ENCODE assay signal across 19 cellular contexts in genomic region chr4:119653990-119654389, GRCh38. TPM values are rescaled to one million over a fixed set of nuclear protein-coding genes. Genes with fewer than 3 reads are reported as not detected.
A peak's percentile ranks its signal among the peaks of the same experiment; 100 is the strongest.
DNase-seq lines count a peak whose midpoint lies in the region; ATAC-seq and TF ChIP-seq lines count a peak whose summit lies in the region.
"Had no signal": no experiment of that assay in that cellular context is flagged by ENCODE, and none has a peak within 500 bp of the region (broad histone marks: within the 10 kb centered on the region; RNA-seq: fewer than 3 reads in every experiment).

No MANE protein-coding gene starts in this region.

- H4K91ac ChIP-seq in IMR-90 (ENCODE audit: insufficient read depth, low read depth, low read length) = peak overlapping the region; percentile 84

- TF ChIP-seq POLR2A in IMR-90 (IDR thresholded peaks at IDR 0.05; ENCODE audit: low read depth, low read length) = no peak

- H2AK5ac ChIP-seq in IMR-90 (ENCODE audit: low read depth, low read length) = peak overlapping the region; percentile 90

- peak overlapping the region; percentile 89 for H2BK5ac ChIP-seq in IMR-90 (ENCODE audit: low read depth, low read length, poor library complexity, severe bottlenecking)

- H3K14ac ChIP-seq in IMR-90 (replicated peaks; ENCODE audit: low read depth, low read length) = peak overlapping the region; percentile 82

- peak overlapping the region; percentile 55 to 87 for H4K8ac ChIP-seq in IMR-90 (ENCODE audit: low read depth in 2 of 2, low read length in 2 of 2)

- H2BK120ac ChIP-seq in IMR-90 (ENCODE audit: low read depth, low read length) = peak overlapping the region; percentile 96

- H3K4me3 ChIP-seq in IMR-90 (ENCODE audit: insufficient read depth, low read depth, low read length) = no peak overlapping the region
- no peak overlapping the region for H3K4me3 ChIP-seq in ascending aorta
- H3K4me3 ChIP-seq in H7 (ENCODE audit: insufficient read depth, low read depth, low read length) = no peak overlapping the region

- no peak overlapping the region for H2AK9ac ChIP-seq in IMR-90 (replicated peaks; ENCODE audit: low read depth, low read length, poor library complexity)

- H3K9ac ChIP-seq in IMR-90 (ENCODE audit: low read depth, low read length) = no peak overlapping the region

- intact Hi-C loops in IMR-90 (cut with micrococcal nuclease) = loop anchor here (1.0 kb wide), 1 partner anchor 25 kb away; no protein-coding TSS in a partner anchor
- intact Hi-C loops in ascending aorta (cut with DNase I) = no loop called here

- CTCF ChIA-PET in IMR-90 (lab: Yijun Ruan, JAX) = interaction anchor here (0.9 to 1.5 kb wide), 3 partner anchors 11 to 26 kb away, joined by 3 to 6 read pairs (median 4); partner anchors contain the start of gene PDE5A

- no TSS peak for BruUV-seq in IMR-90 (replicated peaks; lab: Mats Ljungman, UMichigan)

- H3K9me1 ChIP-seq in IMR-90 (ENCODE audit: insufficient read depth, low read length) = peaks cover 5% of the 10 kb centered on the region; the same call in 1 of the 2 replicates

- H3K36me3 ChIP-seq in IMR-90 (ENCODE audit: control insufficient read depth, insufficient read depth, low read length) = no peaks in the 10 kb centered on the region
- H3K36me3 ChIP-seq in ascending aorta = no peaks in the 10 kb centered on the region
- no peaks in the 10 kb centered on the region for H3K36me3 ChIP-seq in H7 (replicated peaks; ENCODE audit: control insufficient read depth, insufficient read depth, low read length)
- H3K36me3 ChIP-seq: BE2C had no signal

- no CpG with 5 or more reads among the region's 4 CpGs for WGBS in IMR-90 (ENCODE audit: extremely low coverage in 2 of 2, insufficient read length in 1 of 2), 2 experiments

- 0 out of 2 replicates have a peak overlapping the region, but pooled peaks have one; percentile 75 for H3K56ac ChIP-seq in IMR-90 (ENCODE audit: extremely low read depth, insufficient read depth, low read length)

- ATAC-seq in GM19025 (IDR thresholded peaks at IDR 0.05; ENCODE audit: low read depth, unreplicated experiment) (peak; percentile 51), IMR-90 (ENCODE audit: low read depth) (no peak)

- TF ChIP-seq RAD21 in IMR-90 (IDR thresholded peaks at IDR 0.05; ENCODE audit: low read length) = no peak

- POLR2A ChIA-PET in IMR-90 (lab: Charles Lee; ENCODE audit: unreplicated experiment) = interaction anchor here (1.7 to 4.0 kb wide), 3 partner anchors 26 to 80 kb away, joined by 4 to 24 read pairs (median 20); partner anchors contain the start of gene PDE5A

- no peaks in the 10 kb centered on the region for H4K20me1 ChIP-seq in IMR-90 (ENCODE audit: insufficient read depth, low read length)

- H3K23ac ChIP-seq in IMR-90 (ENCODE audit: low read depth, low read length) = peak overlapping the region; percentile 58; the same call in 1 of the 2 replicates

- in situ Hi-C loops in IMR-90 (cut with MboI; ENCODE audit: low sequenced_read_pairs) = no loop called here

- dilution Hi-C loops in IMR-90 (cut with HindIII; ENCODE audit: low sequenced_read_pairs, unreplicated experiment) = no loop called here

- H3K79me1 ChIP-seq in IMR-90 (ENCODE audit: low read depth in 1 of 2, low read length in 2 of 2) = peaks cover 0 to 17% of the 10 kb centered on the region in 2 experiments; a peak in 2 of 4 replicates

- H2BK20ac ChIP-seq in IMR-90 (ENCODE audit: low read depth, low read length) = peak overlapping the region; percentile 99

- H3K9me3 ChIP-seq in IMR-90 (ENCODE audit: control insufficient read depth, insufficient read depth, low read length) (no peaks in the 10 kb centered on the region), ascending aorta (no peaks in the 10 kb centered on the region)
- H3K9me3 ChIP-seq: BE2C had no signal

- peak overlapping the region; percentile 79; the same call in 2 of the 3 replicates for H2BK15ac ChIP-seq in IMR-90 (ENCODE audit: low read depth, low read length)

- H3K27me3 ChIP-seq in IMR-90 (ENCODE audit: control insufficient read depth, insufficient read depth, low read length) = no peaks in the 10 kb centered on the region
- no peaks in the 10 kb centered on the region for H3K27me3 ChIP-seq in ascending aorta
- H3K27me3 ChIP-seq in H7 (ENCODE audit: control insufficient read depth, insufficient read depth, low read length) = no peaks in the 10 kb centered on the region

- TF ChIP-seq CTCF in IMR-90 (conservative IDR thresholded peaks at IDR 0.05; ENCODE audit: low read depth, low read length) (no peak), ascending aorta (IDR thresholded peaks at IDR 0.05) (no peak)

- H3K27ac ChIP-seq in IMR-90 (ENCODE audit: insufficient read depth, low read length) (peak overlapping the region; percentile 94; the same call in 1 of the 2 replicates), ascending aorta (peak overlapping the region; percentile 23 to 48)

- H3K4me2 ChIP-seq in IMR-90 (ENCODE audit: low read depth, low read length) = no peak overlapping the region

- H3K4me1 ChIP-seq in IMR-90 (ENCODE audit: control insufficient read depth, insufficient read depth, low read length) (peaks cover 17% of the 10 kb centered on the region), ascending aorta (peaks cover 0 to 31% of the 10 kb centered on the region in 2 donors)
- H3K4me1 ChIP-seq: BE2C had no signal

- no peak overlapping the region for H2AFZ ChIP-seq in IMR-90 (replicated peaks; ENCODE audit: low read length, poor library complexity)

- DNase-seq in IMR-90 (no peak), ascending aorta (ENCODE audit: low spot score in 2 of 2) (no peak), iris pigment epithelial cell (ENCODE audit: low read depth) (peak; percentile 71), germinal center (ENCODE audit: low spot score) (no peak), activated gamma-delta T cell (lab: John Stamatoyannopoulos, UW) (no peak), H7 (no peak)
- DNase-seq: ACHN; BE2C; C1 segment of cervical spinal cord; CD4-positive, CD25-positive, alpha-beta regulatory T cell; CD8-positive, alpha-beta memory T cell; COR-L47; DMS 273 treated with DMSO at 0.1 percent for 48 hours; DMS53; DND-41; EL; HCEC 1CT; KBM-7 had no signal

- H3K18ac ChIP-seq in IMR-90 (ENCODE audit: low read depth, low read length) = peak overlapping the region; percentile 99

- H4K5ac ChIP-seq in IMR-90 (ENCODE audit: low read depth, low read length) = peak overlapping the region; percentile 65

- H3K4ac ChIP-seq in IMR-90 (ENCODE audit: low read depth, low read length) = peak overlapping the region; percentile 92

TF ChIP-seq in IMR-90, 13 proteins besides CTCF, POLR2A, EP300 and RAD21:
- no peak for TF ChIP-seq CHD1 (IDR thresholded peaks at IDR 0.05; ENCODE audit: low read depth, low read length)
- TF ChIP-seq MXI1 (IDR thresholded peaks at IDR 0.05; ENCODE audit: borderline replicate concordance, low read depth, low read length) = no peak
- TF ChIP-seq FOS (IDR thresholded peaks at IDR 0.05; ENCODE audit: low read depth, low read length) = no peak
- no peak for TF ChIP-seq NFE2L2 (IDR thresholded peaks at IDR 0.05; ENCODE audit: low read depth, low read length)
- no peak for TF ChIP-seq MAZ (IDR thresholded peaks at IDR 0.05; ENCODE audit: borderline replicate concordance, low read depth, low read length)
- TF ChIP-seq SMC3 (IDR thresholded peaks at IDR 0.05; ENCODE audit: low read depth, low read length) = no peak
- TF ChIP-seq BHLHE40 (IDR thresholded peaks at IDR 0.05; ENCODE audit: low read depth, low read length) = no peak
- no peak for TF ChIP-seq RCOR1 (IDR thresholded peaks at IDR 0.05; ENCODE audit: insufficient replicate concordance, low read length)
- TF ChIP-seq, protein P1, sequence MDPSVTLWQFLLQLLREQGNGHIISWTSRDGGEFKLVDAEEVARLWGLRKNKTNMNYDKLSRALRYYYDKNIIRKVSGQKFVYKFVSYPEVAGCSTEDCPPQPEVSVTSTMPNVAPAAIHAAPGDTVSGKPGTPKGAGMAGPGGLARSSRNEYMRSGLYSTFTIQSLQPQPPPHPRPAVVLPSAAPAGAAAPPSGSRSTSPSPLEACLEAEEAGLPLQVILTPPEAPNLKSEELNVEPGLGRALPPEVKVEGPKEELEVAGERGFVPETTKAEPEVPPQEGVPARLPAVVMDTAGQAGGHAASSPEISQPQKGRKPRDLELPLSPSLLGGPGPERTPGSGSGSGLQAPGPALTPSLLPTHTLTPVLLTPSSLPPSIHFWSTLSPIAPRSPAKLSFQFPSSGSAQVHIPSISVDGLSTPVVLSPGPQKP (IDR thresholded peaks at IDR 0.05; ENCODE audit: borderline replicate concordance, low read depth, low read length) = no peak
- TF ChIP-seq MAFK (IDR thresholded peaks at IDR 0.05; ENCODE audit: low read depth, low read length) = no peak
- TF ChIP-seq RFX5 (IDR thresholded peaks at IDR 0.05; ENCODE audit: low read depth, low read length) = no peak
- TF ChIP-seq, protein P2, sequence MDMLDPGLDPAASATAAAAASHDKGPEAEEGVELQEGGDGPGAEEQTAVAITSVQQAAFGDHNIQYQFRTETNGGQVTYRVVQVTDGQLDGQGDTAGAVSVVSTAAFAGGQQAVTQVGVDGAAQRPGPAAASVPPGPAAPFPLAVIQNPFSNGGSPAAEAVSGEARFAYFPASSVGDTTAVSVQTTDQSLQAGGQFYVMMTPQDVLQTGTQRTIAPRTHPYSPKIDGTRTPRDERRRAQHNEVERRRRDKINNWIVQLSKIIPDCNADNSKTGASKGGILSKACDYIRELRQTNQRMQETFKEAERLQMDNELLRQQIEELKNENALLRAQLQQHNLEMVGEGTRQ (IDR thresholded peaks at IDR 0.05; ENCODE audit: low read depth, low read length) = no peak
- no peak for TF ChIP-seq CEBPB (IDR thresholded peaks at IDR 0.05; ENCODE audit: low read depth, low read length)

RNA-seq across cellular contexts. Expression of gene PDE5A, which starts 25.4 kb away (rescaled TPM):
- 567 and 770 TPM in 2 replicates for total RNA-seq in IMR-90 (2012; rRNA removed)
- 71.5 and 101 TPM in 2 replicates for polyA plus RNA-seq in IMR-90 (2012; rRNA removed)
- polyA plus RNA-seq in IMR-90 (2012; cell fraction: cytosol; rRNA removed) = 25.9 and 36.3 TPM in 2 replicates
- polyA plus RNA-seq in IMR-90 (2012; cell fraction: nucleus; rRNA removed; ENCODE audit: low replicate concordance) = 34.7 and 324 TPM in 2 replicates
- total RNA-seq in ascending aorta = 39.7 TPM
- 17.2 and 24.4 TPM in 2 replicates for total RNA-seq in H7 (2014; rRNA removed; shearing (Covaris generic))

Comparison
In these comparisons a context has a peak if more than half of its experiments do, and no peak if none do; other contexts are left out.
1. RNA of gene PDE5A, which starts 25.4 kb away (total RNA-seq): 567 to 770 TPM in IMR-90; 39.7 TPM in ascending aorta (single experiment) and 17.2 to 24.4 TPM in H7; every median in the first group is over 10 times any median in the second.